Comparison of ENCODE assay signal across 8 cellular contexts in the genomic region with DNA sequence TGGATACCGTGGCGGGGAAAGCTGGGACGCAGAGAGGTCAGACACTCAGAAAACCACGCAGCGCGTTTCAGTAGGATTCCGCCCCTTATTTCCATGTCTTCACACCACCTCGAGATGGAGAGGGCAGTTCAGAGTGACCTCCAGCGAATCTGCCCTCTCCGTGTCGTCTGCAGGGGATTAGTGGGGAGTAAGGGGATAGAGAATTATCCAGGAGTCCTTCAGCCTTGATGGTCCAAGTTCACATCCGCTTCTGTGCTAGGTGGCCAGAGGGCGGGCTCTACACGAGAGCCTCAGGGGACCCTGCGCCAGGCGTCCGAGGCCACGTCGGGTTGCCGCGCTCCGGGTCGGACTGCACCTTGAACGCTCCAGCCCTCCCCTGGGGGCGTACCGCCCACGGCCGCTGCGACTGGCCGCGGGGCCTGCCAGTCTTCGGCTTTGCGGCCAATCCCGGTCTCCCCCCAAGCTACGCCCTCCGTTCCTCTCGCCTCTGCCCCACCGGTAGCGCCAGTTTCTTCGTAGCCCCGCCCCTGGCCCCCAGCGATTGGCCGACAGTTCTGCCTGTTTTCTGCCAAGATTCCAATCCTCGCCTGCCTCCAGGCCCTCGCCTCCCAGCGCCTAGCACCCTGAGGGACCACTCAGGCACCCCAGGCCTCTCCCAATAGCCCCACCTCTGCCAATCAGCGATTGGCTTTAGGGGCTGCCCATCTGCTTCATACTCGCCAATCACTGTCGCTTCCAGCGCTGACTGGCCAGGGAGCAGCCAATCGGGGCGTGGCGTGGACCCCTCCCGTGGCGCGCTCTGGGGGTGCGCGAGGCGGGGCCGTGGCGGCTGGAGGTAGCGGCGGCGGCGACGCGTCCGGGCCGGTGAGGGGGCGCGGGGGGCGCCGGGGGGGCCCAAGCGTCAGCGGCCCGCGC. TPM values are rescaled to one million over a fixed set of nuclear protein-coding genes. Genes with fewer than 3 reads are reported as not detected.
DNase-seq lines count a peak whose midpoint lies in the region; ATAC-seq, FAIRE-seq and TF ChIP-seq lines count a peak whose summit lies in the region.

Gene SLC25A42, plus strand, starts transcription at position 812 of the 915 bp plus-strand sequence. CDS start 32,131 bp downstream, outside the sequence.

- H3K9me3 ChIP-seq in small intestine (ENCODE audit: control insufficient read depth, low read depth) = no peaks in the 10 kb centered on the region

- 4 to 7% (median 6%) methylated on average over 51 to 77 of the region's 77 CpGs for WGBS in small intestine, 3 donors

- H3K36me3 ChIP-seq in bronchial epithelial cell (ENCODE audit: control insufficient read depth, insufficient read depth, low read length) (peaks cover 6% of the 10 kb centered on the region), small intestine (ENCODE audit: control insufficient read depth in 2 of 2, insufficient read depth in 2 of 2, low read length in 2 of 2) (no peaks in the 10 kb centered on the region)

- TF ChIP-seq CTCF in WI38 (IDR thresholded peaks at IDR 0.05; ENCODE audit: low read depth, low read length) (no peak), bronchial epithelial cell (IDR thresholded peaks at IDR 0.05; ENCODE audit: insufficient read depth, low read length, severe bottlenecking) (no peak)

- no peak for FAIRE-seq in bronchial epithelial cell (lab: Jason Lieb, UNC)
- no peak for FAIRE-seq in small intestine (lab: Jason Lieb, UNC)

- H3K27me3 ChIP-seq in bronchial epithelial cell (ENCODE audit: control insufficient read depth, insufficient read depth, low read length) (no peaks in the 10 kb centered on the region), small intestine (ENCODE audit: control insufficient read depth in 2 of 2, insufficient read depth in 2 of 2, low read length in 2 of 2) (no peaks in the 10 kb centered on the region)

- peaks cover 0 to 3% of the 10 kb centered on the region in 2 donors for H3K4me1 ChIP-seq in small intestine (ENCODE audit: control insufficient read depth in 2 of 2, insufficient read depth in 1 of 2, low read depth in 1 of 2, low read length in 1 of 2)

- in situ Hi-C loops in ACHN (cut with HindIII; ENCODE audit: low pct_ligation_motif_present, low pct_unique_long_range_greater_than_20kb, low sequenced_read_pairs) = no loop called here

- H3K4me3 ChIP-seq in WI38 (ENCODE audit: low read depth, low read length) (peak within 1 kb of the TSS; percentile 76), bronchial epithelial cell (ENCODE audit: low read depth, low read length) (peak within 1 kb of the TSS; percentile 66), small intestine (ENCODE audit: low read depth in 1 of 2, low read length in 2 of 2) (peak within 1 kb of the TSS; percentile 37 to 89)

- DNase-seq in ACHN (peak; percentile 99), NCI-H2227 treated with DMSO at 0.1 percent for 48 hours (lab: John Stamatoyannopoulos, UW) (peak; percentile 96), bronchial epithelial cell (ENCODE audit: low read depth) (peak; percentile 97), iPS-NIHi11 (ENCODE audit: low spot score) (peak; percentile 100), small intestine (peak; percentile 100)

- peak within 1 kb of the TSS; percentile 59 to 74 for H3K27ac ChIP-seq in small intestine (ENCODE audit: low read depth in 1 of 2, low read length in 1 of 2)

- ATAC-seq in GM18907 (IDR thresholded peaks at IDR 0.05; ENCODE audit: unreplicated experiment) (peak; percentile 93), HG03159 (IDR thresholded peaks at IDR 0.05; ENCODE audit: unreplicated experiment) (peak; percentile 92)

RNA-seq across cellular contexts. Expression of gene SLC25A42, which starts in this region (rescaled TPM):
- total RNA-seq in bronchial epithelial cell = 1.3 TPM in 2 replicates
- 1 to 10 TPM; 5.6 to 10.0 (median 8.7) TPM for polyA plus RNA-seq in small intestine

Comparison
In these comparisons a context has a peak if more than half of its experiments do, and no peak if none do; other contexts are left out.
1. Peak in every context shown above with its lines: DNase-seq, ATAC-seq, H3K4me3 ChIP-seq and H3K27ac ChIP-seq.